ENCODE assay signal across 20 cellular contexts in the genomic region with DNA sequence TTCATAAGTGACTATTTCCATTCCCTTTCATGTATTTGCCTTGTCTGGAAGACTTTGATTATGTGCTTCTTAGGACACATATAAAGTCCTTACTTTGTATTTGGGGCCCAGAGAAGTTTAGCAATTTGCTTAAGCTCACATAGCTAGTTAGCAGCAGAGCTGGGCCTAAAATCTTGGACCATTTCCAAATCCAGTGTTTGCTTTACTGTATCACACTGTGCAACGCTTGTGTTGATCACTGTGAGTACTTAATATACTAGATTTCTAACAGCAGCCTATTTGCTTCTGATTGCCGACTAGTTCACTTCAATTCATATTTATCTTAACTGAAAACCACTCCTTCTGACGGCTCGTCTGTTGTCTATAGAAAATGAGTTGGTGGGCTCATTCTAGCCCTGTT. TPM values are rescaled to one million over a fixed set of nuclear protein-coding genes. Genes with fewer than 3 reads are reported as not detected.
DNase-seq lines count a peak whose midpoint lies in the region; ATAC-seq, FAIRE-seq and TF ChIP-seq lines count a peak whose summit lies in the region.
"Had no signal": no experiment of that assay in that cellular context is flagged by ENCODE, and none has a peak within 500 bp of the region (broad histone marks: within the 10 kb centered on the region; RNA-seq: fewer than 3 reads in every experiment).

No MANE protein-coding gene starts in this region.

- no peak overlapping the region for H3K27ac ChIP-seq in K562 (ENCODE audit: extremely low read depth, low read depth, low read length)
- H3K27ac ChIP-seq: heart left ventricle, SJSA1, tibial artery had no signal

- CTCF ChIA-PET in K562 (lab: Yijun Ruan, JAX; ENCODE audit: low intra/inter-chr PET ratio), result no interaction called here

- H4K20me1 ChIP-seq in K562 (replicated peaks; ENCODE audit: control insufficient read depth, insufficient read depth, low read length), result no peaks in the 10 kb centered on the region

- no peak overlapping the region for H3K4me2 ChIP-seq in K562 (ENCODE audit: insufficient read depth, low read length)

- no peak for TF ChIP-seq POLR2A in K562 (conservative IDR thresholded peaks at IDR 0.05)

- TF ChIP-seq EP300 in K562 (IDR thresholded peaks at IDR 0.05; ENCODE audit: low read length), result no peak

- POLR2A ChIA-PET in K562 (lab: Yijun Ruan, JAX), result interaction anchor here (0.6 to 1.1 kb wide), 3 partner anchors 15 to 35 kb away, joined by 3 read pairs; no protein-coding TSS in a partner anchor

- H3K9me3 ChIP-seq in K562 (replicated peaks; ENCODE audit: control insufficient read depth, insufficient read depth, low read depth, low read length), result no peaks in the 10 kb centered on the region
- H3K9me3 ChIP-seq: BE2C, heart left ventricle had no signal

- intact Hi-C loops in K562 (cut with micrococcal nuclease), result no loop called here

- TF ChIP-seq RAD21 in K562 (CRISPR knock-in tag; conservative IDR thresholded peaks at IDR 0.05 in 1 of 2, IDR thresholded peaks at IDR 0.05 in 1 of 2), result no peak

- H3K27me3 ChIP-seq in K562 (ENCODE audit: control insufficient read depth in 2 of 2, insufficient read depth in 2 of 2, low read length in 2 of 2), result peaks cover 2 to 23% of the 10 kb centered on the region in 2 experiments; a peak in 4 of 5 replicates

- no peaks in the 10 kb centered on the region for H3K79me2 ChIP-seq in K562 (ENCODE audit: control insufficient read depth, insufficient read depth, low read length)

- DNase-seq in DMS153 treated with DMSO at 0.1 percent for 48 hours (lab: John Stamatoyannopoulos, UW; ENCODE audit: unreplicated experiment) (peak; percentile 69), NCI-H1417 treated with DMSO at 0.1 percent for 48 hours (lab: John Stamatoyannopoulos, UW) (peak; percentile 65), NCI-H446 treated with DMSO at 0.1 percent for 48 hours (lab: John Stamatoyannopoulos, UW) (peak; percentile 20), K562 (ENCODE audit: extremely low read depth in 1 of 4, low spot score in 3 of 4) (no peak), GM13976 (ENCODE audit: low spot score) (no peak)
- DNase-seq: activated CD8-positive, alpha-beta memory T cell treated with anti-CD3 and anti-CD28 coated beads, Interleukin-2, amount 50 U/mL, for 4 hours; activated gamma-delta T cell; amygdala; BE2C; DND-41; effector CD8-positive, alpha-beta T cell; heart left ventricle; MV-4-11; T1000; tibial artery had no signal

- no peaks in the 10 kb centered on the region for H3K36me3 ChIP-seq in K562 (ENCODE audit: control insufficient read depth, insufficient read depth, low read length)
- H3K36me3 ChIP-seq: BE2C, heart left ventricle, SJSA1, tibial artery had no signal

- ATAC-seq in K562 (no peak), HG03025 (IDR thresholded peaks at IDR 0.05; ENCODE audit: low FRiP score, unreplicated experiment) (no peak), HG03457 (IDR thresholded peaks at IDR 0.05; ENCODE audit: unreplicated experiment) (no peak)
- ATAC-seq: heart left ventricle; stimulated activated effector memory CD8-positive, alpha-beta T cell treated with anti-CD3 and anti-CD28 coated beads, Interleukin-12 subunit alpha, Interleukin-12 subunit beta, amount 100 ng/mL, for 72 hours had no signal

- no peak overlapping the region for H3K4me3 ChIP-seq in K562
- H3K4me3 ChIP-seq: heart left ventricle, SJSA1, tibial artery had no signal

- no TSS peak for BruUV-seq in K562 (replicated peaks; lab: Mats Ljungman, UMichigan)

- WGBS in K562 (ENCODE audit: insufficient coverage, low coverage, missing lambda C conversion rate), result 0% methylated on average over 4 of the region's 4 CpGs

- in situ Hi-C loops in K562 (cut with MboI), result no loop called here
- in situ Hi-C loops in GM13976 (cut with MboI; ENCODE audit: low sequenced_read_pairs, unreplicated experiment), result no loop called here

- no peak overlapping the region for H2AFZ ChIP-seq in K562 (ENCODE audit: low read depth, low read length)

- no peak overlapping the region for H3K9ac ChIP-seq in K562 (ENCODE audit: insufficient read depth in 1 of 2, low read depth in 2 of 2, low read length in 2 of 2)

- H3K9me1 ChIP-seq in K562 (ENCODE audit: control insufficient read depth, insufficient read depth, low read length), result no peaks in the 10 kb centered on the region

- FAIRE-seq in K562 (lab: Jason Lieb, UNC), result no peak
- FAIRE-seq: H1 had no signal

- H3K4me1 ChIP-seq in K562 (replicated peaks in 1 of 2; ENCODE audit: control insufficient read depth in 2 of 2, insufficient read depth in 2 of 2, low read length in 2 of 2), result peaks cover 0 to 7% of the 10 kb centered on the region in 2 experiments; a peak in 1 of 5 replicates
- H3K4me1 ChIP-seq: BE2C, SJSA1 had no signal

- no peak for TF ChIP-seq CTCF in K562 (IDR thresholded peaks at IDR 0.05 in 2 of 3, conservative IDR thresholded peaks at IDR 0.05 in 1 of 3; ENCODE audit: insufficient read depth in 2 of 3, low read depth in 1 of 3, low read length in 3 of 3)
- TF ChIP-seq CTCF in GM13976 (IDR thresholded peaks at IDR 0.05; ENCODE audit: borderline replicate concordance, control extremely low read depth, extremely low read depth, insufficient read depth, missing control alignments), result no peak

TF ChIP-seq in K562, 482 proteins besides CTCF, POLR2A, EP300 and RAD21:
- TF ChIP-seq, protein P1, sequence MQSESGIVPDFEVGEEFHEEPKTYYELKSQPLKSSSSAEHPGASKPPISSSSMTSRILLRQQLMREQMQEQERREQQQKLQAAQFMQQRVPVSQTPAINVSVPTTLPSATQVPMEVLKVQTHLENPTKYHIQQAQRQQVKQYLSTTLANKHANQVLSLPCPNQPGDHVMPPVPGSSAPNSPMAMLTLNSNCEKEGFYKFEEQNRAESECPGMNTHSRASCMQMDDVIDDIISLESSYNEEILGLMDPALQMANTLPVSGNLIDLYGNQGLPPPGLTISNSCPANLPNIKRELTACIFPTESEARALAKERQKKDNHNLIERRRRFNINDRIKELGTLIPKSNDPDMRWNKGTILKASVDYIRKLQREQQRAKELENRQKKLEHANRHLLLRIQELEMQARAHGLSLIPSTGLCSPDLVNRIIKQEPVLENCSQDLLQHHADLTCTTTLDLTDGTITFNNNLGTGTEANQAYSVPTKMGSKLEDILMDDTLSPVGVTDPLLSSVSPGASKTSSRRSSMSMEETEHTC (IDR thresholded peaks at IDR 0.05), result no peak
- peak; percentile 46 for TF ChIP-seq NFIC (IDR thresholded peaks at IDR 0.05)

RNA-seq across cellular contexts. Expression of a gene that starts 2.3 kb away (rescaled TPM):
- total RNA-seq in K562 (2011; cell fraction: chromatin; rRNA removed; ENCODE audit: low replicate concordance), result not detected in 2 replicates
- total RNA-seq in K562 (2011; cell fraction: nucleolus; rRNA removed), result not detected in 2 replicates
- not detected in 2 replicates for total RNA-seq in K562 (2011; cell fraction: nucleoplasm; rRNA removed)
- total RNA-seq in K562 (2014; rRNA removed) (not detected in 2 replicates), K562 (2014; rRNA removed; fragmentation: Illumina TruSeq; extraction: Trizol) (not detected in 2 replicates), K562 (2015; rRNA removed; fragmentation: Illumina TruSeq; extraction: Trizol) (not detected in 2 replicates), K562 (2021) (0.09 TPM in 1 of 2 replicates, not detected in the other)
- polyA plus RNA-seq in K562 (2011; rRNA removed) (not detected in 2 replicates), K562 (2014; fragmentation: Illumina TruSeq; extraction: Trizol) (not detected in 2 replicates), K562 (2014; fragmentation: Nextera tagmentation; extraction: Ambion mirVana) (not detected), K562 (2014; rRNA removed) (not detected in 2 replicates)
- not detected in 2 replicates for polyA plus RNA-seq in K562 (2011; cell fraction: cytosol; rRNA removed)
- polyA plus RNA-seq in K562 (2011; cell fraction: nucleus; rRNA removed), result not detected in 2 replicates
- polyA plus RNA-seq in K562 (2012), result not detected in 2 replicates
- polyA minus RNA-seq in K562 (2011; rRNA and poly(A)+ RNA removed), result not detected in 2 replicates
- polyA minus RNA-seq in K562 (2011; cell fraction: cytosol; rRNA and poly(A)+ RNA removed), result not detected in 2 replicates
- polyA minus RNA-seq in K562 (2011; cell fraction: nucleus; rRNA and poly(A)+ RNA removed), result not detected in 2 replicates
- total RNA-seq: SJSA1 had no signal

Comparison
In these comparisons a context has a peak if more than half of its experiments do, and no peak if none do; other contexts are left out.
1. DNase-seq: peak in DMS153 treated with DMSO at 0.1 percent for 48 hours (single experiment), NCI-H1417 treated with DMSO at 0.1 percent for 48 hours (single experiment) and NCI-H446 treated with DMSO at 0.1 percent for 48 hours (single experiment); none in K562 (0 of 4) and GM13976 (single experiment).